Comparison of ENCODE assay signal across 8 cellular contexts in genomic region chr5:176646707-176647029, GRCh38. TPM values are rescaled to one million over a fixed set of nuclear protein-coding genes. Genes with fewer than 3 reads are reported as not detected.
DNase-seq lines count a peak whose midpoint lies in the region; ATAC-seq and TF ChIP-seq lines count a peak whose summit lies in the region.

No MANE protein-coding gene starts in this region.

- peaks cover 17% of the 10 kb centered on the region for H3K4me1 Mint-ChIP-seq in mesothelial cell of epicardium

- ATAC-seq in GM18498 (IDR thresholded peaks at IDR 0.05; ENCODE audit: unreplicated experiment) (peak; percentile 9), HG03025 (IDR thresholded peaks at IDR 0.05; ENCODE audit: low FRiP score, unreplicated experiment) (peak; percentile 24), HG03439 (IDR thresholded peaks at IDR 0.05; ENCODE audit: unreplicated experiment) (no peak)

- H3K4me3 Mint-ChIP-seq in mesothelial cell of epicardium, result peak overlapping the region; percentile 68

- H3K27me3 Mint-ChIP-seq in mesothelial cell of epicardium (ENCODE audit: low read depth), result peaks cover 1% of the 10 kb centered on the region

- peak overlapping the region; percentile 91 for H3K27ac ChIP-seq in angular gyrus (ENCODE audit: low read depth, low read length)

- no peaks in the 10 kb centered on the region for H3K36me3 Mint-ChIP-seq in mesothelial cell of epicardium

- DNase-seq in mesothelial cell of epicardium (ENCODE audit: low spot score in 2 of 2, unreplicated experiment in 2 of 2) (no peak), NCI-H2029 treated with DMSO at 0.1 percent for 48 hours (lab: John Stamatoyannopoulos, UW) (no peak), NCI-H1436 (lab: John Stamatoyannopoulos, UW) (no peak), NCI-H2227 (lab: John Stamatoyannopoulos, UW; ENCODE audit: unreplicated experiment) (no peak)

- no peaks in the 10 kb centered on the region for H3K9me3 Mint-ChIP-seq in mesothelial cell of epicardium

- peak overlapping the region; percentile 83 for H3K27ac Mint-ChIP-seq in mesothelial cell of epicardium

- no peak for TF ChIP-seq CTCF in mesothelial cell of epicardium (IDR thresholded peaks at IDR 0.05; ENCODE audit: unreplicated experiment)

RNA-seq across cellular contexts. Expression of gene TSPAN17, which starts 0.6 kb away (rescaled TPM):
- total RNA-seq in mesothelial cell of epicardium, result 47.3 to 51.1 TPM (median 47.3 TPM) in 3 replicates

RNA-seq across cellular contexts. Expression of gene EIF4E1B, which starts 16.2 kb away (rescaled TPM):
- total RNA-seq in mesothelial cell of epicardium, result not detected in 3 replicates

RNA-seq across cellular contexts. Expression of gene SNCB, which starts 16.3 kb away (rescaled TPM):
- total RNA-seq in mesothelial cell of epicardium, result not detected in 3 replicates

RNA-seq across cellular contexts. Expression of gene GPRIN1, which starts 36.7 kb away (rescaled TPM):
- total RNA-seq in mesothelial cell of epicardium, result 1.0 to 1.3 TPM (median 1.1 TPM) in 3 replicates
